In genomic region chrX:149982310-149982709, GRCh38 we compare ENCODE assay signal across 20 cellular contexts. TPM values are rescaled to one million over a fixed set of nuclear protein-coding genes. Genes with fewer than 3 reads are reported as not detected.
DNase-seq lines count a peak whose midpoint lies in the region; FAIRE-seq and TF ChIP-seq lines count a peak whose summit lies in the region.
"Had no signal": no experiment of that assay in that cellular context is flagged by ENCODE, and none has a peak within 500 bp of the region (broad histone marks: within the 10 kb centered on the region; RNA-seq: fewer than 3 reads in every experiment).

No MANE protein-coding gene starts in this region.

- FAIRE-seq in GM12891 (lab: Jason Lieb, UNC): no peak
- FAIRE-seq: GM12878, GM18507 had no signal

- no peak for TF ChIP-seq RAD21 in Ishikawa (IDR thresholded peaks at IDR 0.05; ENCODE audit: low read depth)

- TF ChIP-seq POLR2A in GM12891 (IDR thresholded peaks at IDR 0.05; ENCODE audit: low read depth, low read length): no peak

- TF ChIP-seq EP300 in Ishikawa (IDR thresholded peaks at IDR 0.05; ENCODE audit: borderline replicate concordance): no peak

- DNase-seq in EL: peak; percentile 42
- peak; percentile 15 for DNase-seq in iPS-NIHi11 (ENCODE audit: low spot score)
- DNase-seq in myocyte (ENCODE audit: low read depth): peak; percentile 3
- no peak for DNase-seq in mesenteric fat pad (ENCODE audit: low spot score)
- no peak for DNase-seq in DMS114 treated with DMSO at 0.1 percent for 48 hours (lab: John Stamatoyannopoulos, UW; ENCODE audit: unreplicated experiment)
- no peak for DNase-seq in GM12891 (ENCODE audit: insufficient read length, low spot score)
- no peak for DNase-seq in cortex of kidney (lab: John Stamatoyannopoulos, UW)
- DNase-seq: BE2C; CD4-positive, alpha-beta T cell; DMS53; GM23248; NCI-H1092 treated with DMSO at 0.1 percent for 48 hours; NCI-H1694; NCI-H524; PC-9 had no signal

TF ChIP-seq in Ishikawa, 13 proteins besides CTCF, POLR2A, EP300 and RAD21:
- no peak for TF ChIP-seq TAF1 (IDR thresholded peaks at IDR 0.05; ENCODE audit: low read depth)
- TF ChIP-seq FOXM1 (IDR thresholded peaks at IDR 0.05; ENCODE audit: borderline replicate concordance, low read depth): no peak
- no peak for TF ChIP-seq ZBTB7A (IDR thresholded peaks at IDR 0.05; ENCODE audit: low read depth)
- TF ChIP-seq REST (IDR thresholded peaks at IDR 0.05; ENCODE audit: low read depth): no peak
- 0 out of 2 replicates have a peak, but pooled peaks have one; percentile 10 for TF ChIP-seq TEAD4 (IDR thresholded peaks at IDR 0.05)

TF ChIP-seq in GM12891, 5 proteins besides CTCF, POLR2A, EP300 and RAD21:
- no peak for TF ChIP-seq TAF1 (IDR thresholded peaks at IDR 0.05; ENCODE audit: low read depth, low read length)
- no peak for TF ChIP-seq SPI1 (IDR thresholded peaks at IDR 0.05; ENCODE audit: low read depth, low read length)
- no peak for TF ChIP-seq POLR2AphosphoS5 (IDR thresholded peaks at IDR 0.05; ENCODE audit: low read depth, low read length)
- TF ChIP-seq POU2F2 (IDR thresholded peaks at IDR 0.05; ENCODE audit: low read depth, low read length): no peak
- TF ChIP-seq PAX5 (IDR thresholded peaks at IDR 0.05; ENCODE audit: insufficient read depth, low read length, severe bottlenecking): no peak

RNA-seq across cellular contexts. Expression of gene EOLA2, which starts 44.0 kb away (rescaled TPM):
- 20.2 and 34.6 TPM in 2 replicates for total RNA-seq in myocyte
- 55.4 TPM for polyA plus RNA-seq in myocyte (2012)
- 37.6 TPM for total RNA-seq in mesenteric fat pad
- polyA plus RNA-seq in GM12891 (2012; ENCODE audit: low read depth, missing spikeins): 36.6 TPM

RNA-seq across cellular contexts. Expression of gene HSFX4, which starts 52.9 kb away (rescaled TPM):
- total RNA-seq in myocyte (not detected in 2 replicates), mesenteric fat pad (not detected)
- polyA plus RNA-seq in myocyte (2012): not detected
- 0.49 TPM for polyA plus RNA-seq in GM12891 (2012; ENCODE audit: low read depth, missing spikeins)
- total RNA-seq: CD4-positive, alpha-beta T cell; G401; GM12878; GM23248; MCF 10A; PC-9 had no signal
- polyA plus RNA-seq: GM23248 had no signal

Comparison
In these comparisons a context has a peak if more than half of its experiments do, and no peak if none do; other contexts are left out.
1. DNase-seq: peak in EL (single experiment), iPS-NIHi11 (single experiment) and myocyte (single experiment); none in mesenteric fat pad (single experiment), DMS114 treated with DMSO at 0.1 percent for 48 hours (single experiment), GM12891 (single experiment) and cortex of kidney (single experiment).